1 cellular context compared by ENCODE assay signal in the genomic region with DNA sequence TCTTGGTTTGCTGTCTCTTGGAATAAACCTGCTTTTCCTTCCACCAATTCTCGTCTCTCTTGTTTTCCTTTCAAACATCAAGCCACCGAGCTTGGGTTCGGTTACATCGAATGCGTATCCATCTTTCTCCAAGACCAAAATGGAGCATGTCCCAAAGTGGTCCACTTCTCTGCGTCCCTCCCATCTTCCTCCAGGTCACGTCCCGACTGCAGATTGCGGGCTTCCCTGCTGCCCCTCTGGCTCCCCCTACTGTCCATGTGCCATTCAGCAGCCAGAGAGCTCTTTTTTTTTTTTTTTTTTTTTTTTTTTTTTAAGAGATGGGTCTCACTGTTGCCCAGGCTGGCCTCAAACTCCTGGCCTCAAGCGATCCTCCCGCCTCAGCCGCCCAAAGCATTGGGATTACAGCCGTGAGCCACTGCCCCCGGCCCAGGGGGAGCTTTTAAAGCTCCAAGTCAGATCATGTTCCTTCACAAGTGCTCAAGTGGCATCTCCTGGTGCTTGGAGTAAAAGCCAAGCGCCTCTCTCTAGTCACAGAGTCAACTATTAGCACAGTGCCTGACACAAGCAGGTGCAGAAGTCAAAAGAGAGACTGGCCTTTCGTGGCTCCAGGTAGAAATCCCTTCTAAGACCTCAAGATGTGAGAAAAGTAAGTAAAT.
TF ChIP-seq lines count a peak whose summit lies in the region.

No MANE protein-coding gene starts in this region.

TF ChIP-seq in IMR-90, 13 proteins besides CTCF, POLR2A, EP300 and RAD21 (continued from another document):
- TF ChIP-seq SMC3 (IDR thresholded peaks at IDR 0.05; ENCODE audit: low read depth, low read length) (peak; percentile 86), MXI1 (IDR thresholded peaks at IDR 0.05; ENCODE audit: borderline replicate concordance, low read depth, low read length) (no peak)
